1 cellular context compared by ENCODE assay signal in genomic region chr17:49234509-49235080, GRCh38.
TF ChIP-seq lines count a peak whose summit lies in the region.

No MANE protein-coding gene starts in this region.

TF ChIP-seq in H1, 55 proteins besides CTCF, POLR2A, EP300 and RAD21 (continued from another document):
- TF ChIP-seq FOSL1 (IDR thresholded peaks at IDR 0.05; ENCODE audit: insufficient read depth, low read depth, low read length) (no peak), HDAC6 (IDR thresholded peaks at IDR 0.05; ENCODE audit: low read depth, low read length) (no peak), ZNF274 (IDR thresholded peaks at IDR 0.05; ENCODE audit: borderline replicate concordance, extremely low read depth, low read length) (no peak), KDM1A (IDR thresholded peaks at IDR 0.05; ENCODE audit: borderline replicate concordance, low read length) (no peak), CHD1 (IDR thresholded peaks at IDR 0.05; ENCODE audit: low read depth, low read length) (no peak), PHF8 (conservative IDR thresholded peaks at IDR 0.05; ENCODE audit: low read depth, low read length) (no peak), MAFK (IDR thresholded peaks at IDR 0.05; ENCODE audit: low read depth, low read length) (no peak), GTF2F1 (IDR thresholded peaks at IDR 0.05; ENCODE audit: borderline replicate concordance, low read depth, low read length) (no peak), SIN3A (conservative IDR thresholded peaks at IDR 0.05 in 1 of 2, IDR thresholded peaks at IDR 0.05 in 1 of 2; ENCODE audit: low read depth in 1 of 2, low read length in 2 of 2) (no peak), SIX5 (IDR thresholded peaks at IDR 0.05; ENCODE audit: low read depth, low read length) (no peak), SAP30 (IDR thresholded peaks at IDR 0.05; ENCODE audit: insufficient read depth, insufficient replicate concordance, low read length) (no peak), SP2 (IDR thresholded peaks at IDR 0.05; ENCODE audit: low read length) (no peak)
TF ChIP-seq in H1: peak in this region for 0.
